10 cellular contexts compared by ENCODE assay signal in the genomic region with DNA sequence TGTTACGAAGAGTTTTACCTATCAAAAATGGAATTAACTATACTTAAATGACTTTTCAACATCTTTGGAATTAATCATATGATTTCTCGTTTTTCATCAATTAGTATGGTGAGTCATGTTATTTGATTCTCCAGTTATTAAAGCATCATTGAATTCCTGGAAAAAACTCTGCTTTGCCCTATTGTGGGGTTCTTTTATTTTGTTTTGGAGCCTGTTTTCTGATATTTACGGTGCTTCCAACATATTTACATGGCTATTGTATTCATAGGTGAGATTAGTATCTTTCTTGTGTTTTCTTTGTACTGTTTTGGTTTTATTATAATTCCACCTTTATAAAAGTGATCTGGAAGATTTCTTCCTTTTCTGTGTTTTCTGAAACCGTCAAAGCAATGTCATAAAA.
"Had no signal": no experiment of that assay in that cellular context is flagged by ENCODE, and none has a peak within 500 bp of the region (broad histone marks: within the 10 kb centered on the region; RNA-seq: fewer than 3 reads in every experiment).

No MANE protein-coding gene starts in this region.

- H3K36me3 ChIP-seq: HAP-1 had no signal

- H3K9me3 ChIP-seq: HAP-1 had no signal

- H3K9ac ChIP-seq: GM23248 had no signal

- H3K27ac ChIP-seq: GM23248 had no signal

- H2AFZ ChIP-seq: GM23248, GM23338 had no signal

- H3K4me3 ChIP-seq: GM23248, GM23338, HAP-1 had no signal

- H3K4me2 ChIP-seq: GM23338 had no signal

- FAIRE-seq: H54 had no signal

- ATAC-seq: GM23338, HCT116 had no signal

- DNase-seq: GM23248, GOT3, H7, H9, HCEC 1CT, HFFc6 had no signal

- H3K4me1 ChIP-seq: HAP-1 had no signal
